Comparison of ENCODE assay signal across 16 cellular contexts in genomic region chr9:80789831-80790230, GRCh38.
DNase-seq lines count a peak whose midpoint lies in the region; ATAC-seq, FAIRE-seq and TF ChIP-seq lines count a peak whose summit lies in the region.
"Had no signal": no experiment of that assay in that cellular context is flagged by ENCODE, and none has a peak within 500 bp of the region (broad histone marks: within the 10 kb centered on the region; RNA-seq: fewer than 3 reads in every experiment).

No MANE protein-coding gene starts in this region.

- 0 out of 2 replicates have a peak overlapping the region, but pooled peaks have one; percentile 17 for H2AFZ ChIP-seq in GM23338
- no peak overlapping the region for H2AFZ ChIP-seq in astrocyte (ENCODE audit: low read depth, low read length)

- ATAC-seq in GM23338 (no peak), GM19328 (IDR thresholded peaks at IDR 0.05; ENCODE audit: unreplicated experiment) (no peak), HG03095 (IDR thresholded peaks at IDR 0.05; ENCODE audit: unreplicated experiment) (no peak)
- ATAC-seq: PC-3 had no signal

- H3K27ac Mint-ChIP-seq in GM23338: no peak overlapping the region
- H3K27ac Mint-ChIP-seq in astrocyte (ENCODE audit: unreplicated experiment): no peak overlapping the region
- H3K27ac Mint-ChIP-seq: CD4-positive, alpha-beta T cell had no signal

- no peak overlapping the region for H3K4me3 Mint-ChIP-seq in GM23338
- H3K4me3 Mint-ChIP-seq in astrocyte (ENCODE audit: unreplicated experiment): no peak overlapping the region
- H3K4me3 Mint-ChIP-seq: CD4-positive, alpha-beta T cell had no signal

- H3K27me3 ChIP-seq in BLaER1: no peaks in the 10 kb centered on the region
- no peaks in the 10 kb centered on the region for H3K27me3 ChIP-seq in GM23338 (ENCODE audit: insufficient read depth)
- no peaks in the 10 kb centered on the region for H3K27me3 ChIP-seq in astrocyte (ENCODE audit: insufficient read depth, low read length)
- H3K27me3 ChIP-seq: SJSA1 had no signal

- no peaks in the 10 kb centered on the region for H3F3A ChIP-seq in GM23338 (replicated peaks; ENCODE audit: low read depth)

- no peaks in the 10 kb centered on the region; the same call in 2 of the 3 replicates for H3K9me3 Mint-ChIP-seq in GM23338
- H3K9me3 Mint-ChIP-seq in astrocyte (ENCODE audit: unreplicated experiment): no peaks in the 10 kb centered on the region
- H3K9me3 Mint-ChIP-seq: CD4-positive, alpha-beta T cell had no signal

- H3K36me3 Mint-ChIP-seq in GM23338 (ENCODE audit: low read depth) (no peaks in the 10 kb centered on the region), astrocyte (ENCODE audit: low read depth, unreplicated experiment) (no peaks in the 10 kb centered on the region)

- DNase-seq in GM23338 (ENCODE audit: low spot score): no peak
- peak; percentile 65 for DNase-seq in astrocyte (ENCODE audit: low read depth)
- peak; percentile 6 for DNase-seq in medulla oblongata (ENCODE audit: extremely low spot score)
- DNase-seq in foreskin fibroblast: no peak
- no peak for DNase-seq in T-helper 1 cell
- DNase-seq: ACHN; CD4-positive, alpha-beta T cell; IMR-90; Karpas-422; NCI-H2081 treated with DMSO at 0.1 percent for 48 hours; PC-3 had no signal

- no peak overlapping the region for H3K4me3 ChIP-seq in BLaER1
- no peak overlapping the region for H3K4me3 ChIP-seq in GM23338
- no peak overlapping the region for H3K4me3 ChIP-seq in astrocyte (ENCODE audit: insufficient read depth, low read depth, low read length)
- no peak overlapping the region for H3K4me3 ChIP-seq in foreskin fibroblast (ENCODE audit: low read depth in 1 of 2, low read length in 2 of 2)
- H3K4me3 ChIP-seq: HAP-1, SJSA1 had no signal

- H3K36me3 ChIP-seq in BLaER1 (no peaks in the 10 kb centered on the region), GM23338 (ENCODE audit: insufficient read depth) (no peaks in the 10 kb centered on the region), astrocyte (ENCODE audit: insufficient read depth, low read length) (no peaks in the 10 kb centered on the region)
- H3K36me3 ChIP-seq: HAP-1, SJSA1 had no signal

- no peak for FAIRE-seq in astrocyte (lab: Jason Lieb, UNC)

- no peak for TF ChIP-seq CTCF in GM23338 (conservative IDR thresholded peaks at IDR 0.05; ENCODE audit: low read depth in 2 of 2)
- TF ChIP-seq CTCF in astrocyte (IDR thresholded peaks at IDR 0.05; ENCODE audit: insufficient read depth, low read depth, low read length): no peak
- TF ChIP-seq CTCF in foreskin fibroblast (IDR thresholded peaks at IDR 0.05; ENCODE audit: low read depth, low read length): no peak

- no peaks in the 10 kb centered on the region for H3K27me3 Mint-ChIP-seq in GM23338 (ENCODE audit: insufficient read depth, low read depth, poor library complexity)
- H3K27me3 Mint-ChIP-seq in astrocyte (ENCODE audit: low read depth, unreplicated experiment): no peaks in the 10 kb centered on the region
- H3K27me3 Mint-ChIP-seq: CD4-positive, alpha-beta T cell had no signal

- no peaks in the 10 kb centered on the region for H4K20me1 ChIP-seq in BLaER1
- H4K20me1 ChIP-seq in GM23338 (replicated peaks; ENCODE audit: insufficient read depth): no peaks in the 10 kb centered on the region
- H4K20me1 ChIP-seq in astrocyte (ENCODE audit: insufficient read depth, low read length): no peaks in the 10 kb centered on the region

- H3K79me2 ChIP-seq in GM23338 (replicated peaks; ENCODE audit: insufficient read depth) (no peaks in the 10 kb centered on the region), astrocyte (ENCODE audit: insufficient read depth, low read length) (no peaks in the 10 kb centered on the region)

- H3K27ac ChIP-seq in BLaER1: no peak overlapping the region
- no peak overlapping the region for H3K27ac ChIP-seq in GM23338 (ENCODE audit: low read depth)
- no peak overlapping the region for H3K27ac ChIP-seq in astrocyte (ENCODE audit: low read depth, low read length)
- H3K27ac ChIP-seq: SJSA1 had no signal

- H3K4me1 Mint-ChIP-seq in GM23338 (no peaks in the 10 kb centered on the region), astrocyte (ENCODE audit: low read depth, unreplicated experiment) (no peaks in the 10 kb centered on the region)

- peaks cover 29% of the 10 kb centered on the region for H3K4me1 ChIP-seq in BLaER1
- H3K4me1 ChIP-seq in GM23338 (ENCODE audit: insufficient read depth): no peaks in the 10 kb centered on the region
- H3K4me1 ChIP-seq in astrocyte (ENCODE audit: insufficient read depth, low read length): no peaks in the 10 kb centered on the region
- H3K4me1 ChIP-seq: HAP-1 had no signal

- H3K9me2 ChIP-seq in GM23338 (ENCODE audit: insufficient read depth): peaks cover 1% of the 10 kb centered on the region; the same call in 1 of the 2 replicates

- H3K4me2 ChIP-seq in BLaER1 (peak overlapping the region; percentile 12; the same call in 1 of the 2 replicates), GM23338 (no peak overlapping the region), astrocyte (ENCODE audit: low read length) (no peak overlapping the region)

- H3K9ac ChIP-seq in BLaER1 (no peak overlapping the region), astrocyte (ENCODE audit: low read length) (no peak overlapping the region)

- no peaks in the 10 kb centered on the region for H3K9me3 ChIP-seq in BLaER1
- no peaks in the 10 kb centered on the region for H3K9me3 ChIP-seq in astrocyte (ENCODE audit: insufficient read depth, low read depth, low read length)
- H3K9me3 ChIP-seq: HAP-1, SJSA1 had no signal

TF ChIP-seq in GM23338, 12 proteins besides CTCF, POLR2A, EP300 and RAD21:
- no peak for TF ChIP-seq ETS1 (IDR thresholded peaks at IDR 0.05)
- TF ChIP-seq REST (IDR thresholded peaks at IDR 0.05; ENCODE audit: unreplicated experiment): no peak
- TF ChIP-seq POLR2AphosphoS5 (IDR thresholded peaks at IDR 0.05; ENCODE audit: low read depth): no peak
TF ChIP-seq in GM23338: peak in this region for 0.

Comparison
In these comparisons a context has a peak if more than half of its experiments do, and no peak if none do; other contexts are left out.
1. DNase-seq: peak in astrocyte (single experiment) and medulla oblongata (single experiment); none in GM23338 (single experiment), foreskin fibroblast (0 of 2) and T-helper 1 cell (0 of 5).